19 cellular contexts compared by ENCODE assay signal in the genomic region with DNA sequence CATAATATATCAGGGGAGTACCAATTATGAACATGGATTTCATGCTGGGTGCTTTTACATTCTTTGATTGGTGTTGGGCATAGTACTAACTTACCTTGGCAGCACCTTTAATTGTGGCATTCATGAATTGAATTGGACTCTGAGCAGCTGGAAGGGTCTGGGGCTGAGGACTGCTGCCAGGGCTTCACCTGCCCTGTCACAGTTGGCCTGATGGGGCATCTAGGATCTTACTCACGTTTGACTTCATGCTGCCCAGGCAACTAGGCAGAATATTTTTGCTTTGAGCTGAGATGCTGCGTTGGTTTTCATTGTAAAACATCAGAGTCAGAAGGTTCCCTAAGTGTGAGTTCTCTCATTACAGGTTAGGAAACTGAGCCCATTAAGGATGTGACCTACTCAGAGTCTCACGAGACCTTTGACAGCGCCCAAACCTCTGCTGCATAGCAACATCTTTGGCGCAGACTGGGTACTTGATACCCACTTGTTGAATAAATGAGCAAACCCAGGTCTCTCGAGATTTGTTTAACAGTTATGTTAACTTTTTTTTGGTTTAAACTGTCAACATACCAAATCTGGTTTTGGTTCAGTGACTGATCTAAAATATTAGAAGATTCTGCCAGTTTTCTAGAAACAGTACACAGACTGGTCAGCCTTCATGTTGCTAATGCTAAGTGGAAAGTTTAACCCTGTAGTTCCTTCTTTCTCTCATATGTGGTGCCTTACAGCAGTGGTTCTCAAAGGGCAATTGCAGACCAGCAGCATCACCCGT.
DNase-seq lines count a peak whose midpoint lies in the region; ATAC-seq and TF ChIP-seq lines count a peak whose summit lies in the region.
"Had no signal": no experiment of that assay in that cellular context is flagged by ENCODE, and none has a peak within 500 bp of the region (broad histone marks: within the 10 kb centered on the region; RNA-seq: fewer than 3 reads in every experiment).

No MANE protein-coding gene starts in this region.

- H3K4me2 ChIP-seq in H9 (ENCODE audit: insufficient read depth, insufficient read length, low read length), result peak overlapping the region; percentile 22

- H2BK15ac ChIP-seq in H9 (ENCODE audit: low read depth, low read length), result no peak overlapping the region

- no peaks in the 10 kb centered on the region for H3K79me1 ChIP-seq in H9 (ENCODE audit: insufficient read depth, low read depth, low read length, poor library complexity, severe bottlenecking)

- no peaks in the 10 kb centered on the region for H3K9me3 ChIP-seq in CD4-positive, CD25-positive, alpha-beta regulatory T cell (ENCODE audit: control insufficient read depth in 2 of 2, low read length in 2 of 2)
- H3K9me3 ChIP-seq in H9 (ENCODE audit: control insufficient read depth, low read depth, low read length) (no peaks in the 10 kb centered on the region), esophagus muscularis mucosa (no peaks in the 10 kb centered on the region), psoas muscle (no peaks in the 10 kb centered on the region)
- H3K9me3 ChIP-seq: right lobe of liver had no signal

- H4K5ac ChIP-seq in H9 (ENCODE audit: insufficient read length, low read depth, low read length), result no peak overlapping the region

- intact Hi-C loops in esophagus muscularis mucosa (cut with DNase I) (no loop called here), psoas muscle (cut with DNase I) (loop anchor here in 1 of 2 donors (10.0 kb wide), 1 partner anchor 51 kb away; no protein-coding TSS in a partner anchor), posterior cingulate gyrus (cut with DNase I) (no loop called here)

- no peaks in the 10 kb centered on the region for H3K4me1 ChIP-seq in CD4-positive, CD25-positive, alpha-beta regulatory T cell (ENCODE audit: control insufficient read depth, insufficient read depth, low read length, poor library complexity, severe bottlenecking)
- peaks cover 26% of the 10 kb centered on the region for H3K4me1 ChIP-seq in H9 (ENCODE audit: insufficient read depth, low read length)
- peaks cover 64 to 100% (median 98%) of the 10 kb centered on the region in 4 donors for H3K4me1 ChIP-seq in esophagus muscularis mucosa
- H3K4me1 ChIP-seq in psoas muscle, result peaks cover 29% of the 10 kb centered on the region

- no peak overlapping the region for H3K4me3 ChIP-seq in CD4-positive, CD25-positive, alpha-beta regulatory T cell (ENCODE audit: low read depth, low read length)
- H3K4me3 ChIP-seq in esophagus muscularis mucosa (no peak overlapping the region), psoas muscle (no peak overlapping the region)
- H3K4me3 ChIP-seq: K562, right lobe of liver had no signal

- no peak overlapping the region for H4K91ac ChIP-seq in H9 (ENCODE audit: insufficient read length, low read depth, low read length)

- H2BK12ac ChIP-seq in H9 (ENCODE audit: insufficient read length, low read depth, low read length), result no peak overlapping the region

- H4K20me1 ChIP-seq in H9 (ENCODE audit: control insufficient read depth, insufficient read depth, insufficient read length), result no peaks in the 10 kb centered on the region

- H2AK5ac ChIP-seq in H9 (ENCODE audit: insufficient read length, low read length), result no peak overlapping the region

- no peaks in the 10 kb centered on the region for H3K27me3 ChIP-seq in CD4-positive, CD25-positive, alpha-beta regulatory T cell (ENCODE audit: control insufficient read depth, insufficient read depth, low read length)
- H3K27me3 ChIP-seq in H9 (ENCODE audit: insufficient read depth, low read length), result no peaks in the 10 kb centered on the region
- no peaks in the 10 kb centered on the region for H3K27me3 ChIP-seq in esophagus muscularis mucosa
- H3K27me3 ChIP-seq in psoas muscle (ENCODE audit: insufficient read depth in 3 of 3, low read length in 2 of 3), result no peaks in the 10 kb centered on the region
- H3K27me3 ChIP-seq: right lobe of liver had no signal

- H3K56ac ChIP-seq in H9 (ENCODE audit: insufficient read length, low read depth, low read length), result no peak overlapping the region

- H3K36me3 Mint-ChIP-seq in CD4-positive, CD25-positive, alpha-beta regulatory T cell, result peaks cover 21% of the 10 kb centered on the region
- peaks cover 4 to 11% (median 9%) of the 10 kb centered on the region in 3 experiments; a peak in 5 of 7 replicates for H3K36me3 Mint-ChIP-seq in H9 (ENCODE audit: insufficient read depth in 1 of 3, low read depth in 3 of 3)

- no peaks in the 10 kb centered on the region for H3K23me2 ChIP-seq in H9 (ENCODE audit: insufficient read length, low read depth, low read length, poor library complexity, severe bottlenecking)

- H3K4me1 Mint-ChIP-seq in CD4-positive, CD25-positive, alpha-beta regulatory T cell, result peaks cover 0 to 6% (median 3%) of the 10 kb centered on the region in 4 donors
- H3K4me1 Mint-ChIP-seq in H9, result peaks cover 58 to 61% of the 10 kb centered on the region in 2 experiments

- no peak for ATAC-seq in CD4-positive, CD25-positive, alpha-beta regulatory T cell (ENCODE audit: low read depth in 2 of 2)
- ATAC-seq in psoas muscle, result peak in 1 of 4 donors; percentile 30
- ATAC-seq in GM21529 (IDR thresholded peaks at IDR 0.05; ENCODE audit: unreplicated experiment), result no peak
- ATAC-seq: K562 had no signal

- no peak overlapping the region for H3K18ac ChIP-seq in H9 (ENCODE audit: insufficient read length, low read depth, low read length)

- no peak for TF ChIP-seq POLR2A in esophagus muscularis mucosa (IDR thresholded peaks at IDR 0.05; ENCODE audit: low read depth)

- H3K27me3 Mint-ChIP-seq in CD4-positive, CD25-positive, alpha-beta regulatory T cell, result no peaks in the 10 kb centered on the region
- H3K27me3 Mint-ChIP-seq in H9 (ENCODE audit: low read depth), result no peaks in the 10 kb centered on the region
- H3K27me3 Mint-ChIP-seq: B cell had no signal

- no peak overlapping the region for H3K23ac ChIP-seq in H9 (ENCODE audit: insufficient read length, low read depth, low read length)

- no peaks in the 10 kb centered on the region for H3K9me3 Mint-ChIP-seq in CD4-positive, CD25-positive, alpha-beta regulatory T cell
- no peaks in the 10 kb centered on the region for H3K9me3 Mint-ChIP-seq in H9
- H3K9me3 Mint-ChIP-seq: neural crest cell had no signal

- no peak for TF ChIP-seq EP300 in esophagus muscularis mucosa (IDR thresholded peaks at IDR 0.05)

- H3K36me3 ChIP-seq in CD4-positive, CD25-positive, alpha-beta regulatory T cell (ENCODE audit: control insufficient read depth, insufficient read depth, low read length), result peaks cover under 1% of the 10 kb centered on the region
- peaks cover 0 to 18% (median 7%) of the 10 kb centered on the region in 4 donors for H3K36me3 ChIP-seq in esophagus muscularis mucosa
- peaks cover 0 to 6% of the 10 kb centered on the region in 2 donors for H3K36me3 ChIP-seq in psoas muscle (ENCODE audit: insufficient read depth in 1 of 2, low read depth in 1 of 2)

- no peak overlapping the region for H3K9ac ChIP-seq in H9 (ENCODE audit: extremely low read depth, insufficient read length, low read length)

- no peak overlapping the region for H3K4me3 Mint-ChIP-seq in CD4-positive, CD25-positive, alpha-beta regulatory T cell
- peak overlapping the region in 1 of 2 experiments; percentile 45; a peak in 2 of 5 replicates for H3K4me3 Mint-ChIP-seq in H9
- H3K4me3 Mint-ChIP-seq: B cell, neural crest cell had no signal

- H2AFZ ChIP-seq in H9 (ENCODE audit: low read length), result no peak overlapping the region

- no peak overlapping the region for H3K4ac ChIP-seq in H9 (ENCODE audit: low read depth, low read length)

- H2BK5ac ChIP-seq in H9 (ENCODE audit: insufficient read length, low read length), result no peak overlapping the region

- no peaks in the 10 kb centered on the region for H3K79me2 ChIP-seq in H9 (ENCODE audit: insufficient read depth, low read length)

- H3K14ac ChIP-seq in H9 (ENCODE audit: insufficient read depth, low read length), result no peak overlapping the region

- no peak for DNase-seq in CD4-positive, CD25-positive, alpha-beta regulatory T cell
- DNase-seq in H9 (no peak), esophagus muscularis mucosa (ENCODE audit: extremely low spot score) (no peak), psoas muscle (no peak), posterior cingulate gyrus (no peak), medulla oblongata (ENCODE audit: extremely low spot score) (no peak), HUDEP-2 (lab: John Stamatoyannopoulos, UW; ENCODE audit: unreplicated experiment in 76 of 76) (no peak)
- DNase-seq: activated effector memory CD4-positive, alpha-beta T cell treated with Interleukin-2 at 50 U/mL for 16 hours; amygdala; HCEC 1CT; hypothalamus; NCI-H1694 treated with DMSO at 0.1 percent for 48 hours; NCI-H526 treated with DMSO at 0.1 percent for 48 hours; stimulated activated CD4-positive, alpha-beta T cell treated with anti-CD3 and anti-CD28 coated beads, Interleukin-4, amount 100 ng/mL, for 1 hour had no signal

- TF ChIP-seq CTCF in H9 (conservative IDR thresholded peaks at IDR 0.05) (no peak), esophagus muscularis mucosa (IDR thresholded peaks at IDR 0.05) (no peak), psoas muscle (IDR thresholded peaks at IDR 0.05) (no peak)

- H3T11ph ChIP-seq in H9 (ENCODE audit: low read length), result no peak overlapping the region

- peak overlapping the region in 2 of 3 donors; percentile 69 for H3K27ac Mint-ChIP-seq in CD4-positive, CD25-positive, alpha-beta regulatory T cell
- peak overlapping the region; percentile 90 to 97 (median 96) for H3K27ac Mint-ChIP-seq in H9
- H3K27ac Mint-ChIP-seq: B cell had no signal

- H2BK20ac ChIP-seq in H9 (ENCODE audit: low read depth, low read length, poor library complexity, severe bottlenecking), result no peak overlapping the region

- no peak overlapping the region for H3K27ac ChIP-seq in CD4-positive, CD25-positive, alpha-beta regulatory T cell (ENCODE audit: insufficient read depth, low read length, poor library complexity, severe bottlenecking)
- H3K27ac ChIP-seq in H9 (ENCODE audit: insufficient read length, low read depth, low read length) (peak overlapping the region; percentile 70), esophagus muscularis mucosa (replicated peaks in 1 of 4) (peak overlapping the region; percentile 75 to 99 (median 94)), psoas muscle (peak overlapping the region; percentile 68)
- H3K27ac ChIP-seq: right lobe of liver had no signal

- no peak overlapping the region for H2BK120ac ChIP-seq in H9 (ENCODE audit: low read depth, low read length, poor library complexity, severe bottlenecking)

- no CpG with 5 or more reads among the region's 7 CpGs for WGBS in H9 (ENCODE audit: extremely low coverage, insufficient read length, low lambda C conversion rate)
- WGBS in esophagus muscularis mucosa, result 44% methylated on average over 7 of the region's 7 CpGs
- 50 to 76% (median 61%) methylated on average over 7 of the region's 7 CpGs for WGBS in psoas muscle, 3 donors

- H4K8ac ChIP-seq in H9 (replicated peaks; ENCODE audit: insufficient read length, low read depth, low read length), result no peak overlapping the region
